In the genomic region with DNA sequence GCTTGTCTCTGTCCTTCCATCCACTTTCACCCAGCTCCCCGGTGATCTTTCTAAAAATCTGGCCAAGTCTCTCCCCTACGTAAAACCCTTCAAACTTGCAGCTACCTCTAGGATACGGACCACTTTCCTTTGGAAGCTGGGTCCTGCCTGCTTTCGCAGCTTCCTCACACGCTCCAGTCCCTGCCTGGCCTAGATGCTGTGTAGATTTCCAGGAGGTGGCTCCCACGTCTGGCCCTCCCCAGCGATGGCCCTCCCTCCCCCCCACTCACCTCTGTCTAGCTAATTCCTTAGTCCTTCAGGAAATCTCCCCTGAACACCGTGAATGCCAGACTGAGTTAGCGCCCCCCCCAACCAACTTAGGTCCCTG, we compare ENCODE assay signal across 2 cellular contexts.
TF ChIP-seq lines count a peak whose summit lies in the region.

No MANE protein-coding gene starts in this region.

TF ChIP-seq in IMR-90, 13 proteins besides CTCF, POLR2A, EP300 and RAD21:
- TF ChIP-seq MAZ (IDR thresholded peaks at IDR 0.05; ENCODE audit: borderline replicate concordance, low read depth, low read length) (no peak), MXI1 (IDR thresholded peaks at IDR 0.05; ENCODE audit: borderline replicate concordance, low read depth, low read length) (no peak), CEBPB (IDR thresholded peaks at IDR 0.05; ENCODE audit: low read depth, low read length) (no peak), NFE2L2 (IDR thresholded peaks at IDR 0.05; ENCODE audit: low read depth, low read length) (no peak), MAFK (IDR thresholded peaks at IDR 0.05; ENCODE audit: low read depth, low read length) (no peak), FOS (IDR thresholded peaks at IDR 0.05; ENCODE audit: low read depth, low read length) (no peak), BHLHE40 (IDR thresholded peaks at IDR 0.05; ENCODE audit: low read depth, low read length) (no peak), RFX5 (IDR thresholded peaks at IDR 0.05; ENCODE audit: low read depth, low read length) (no peak), RCOR1 (IDR thresholded peaks at IDR 0.05; ENCODE audit: insufficient replicate concordance, low read length) (no peak), SMC3 (IDR thresholded peaks at IDR 0.05; ENCODE audit: low read depth, low read length) (no peak), CHD1 (IDR thresholded peaks at IDR 0.05; ENCODE audit: low read depth, low read length) (no peak)
- TF ChIP-seq, protein P1, sequence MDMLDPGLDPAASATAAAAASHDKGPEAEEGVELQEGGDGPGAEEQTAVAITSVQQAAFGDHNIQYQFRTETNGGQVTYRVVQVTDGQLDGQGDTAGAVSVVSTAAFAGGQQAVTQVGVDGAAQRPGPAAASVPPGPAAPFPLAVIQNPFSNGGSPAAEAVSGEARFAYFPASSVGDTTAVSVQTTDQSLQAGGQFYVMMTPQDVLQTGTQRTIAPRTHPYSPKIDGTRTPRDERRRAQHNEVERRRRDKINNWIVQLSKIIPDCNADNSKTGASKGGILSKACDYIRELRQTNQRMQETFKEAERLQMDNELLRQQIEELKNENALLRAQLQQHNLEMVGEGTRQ (IDR thresholded peaks at IDR 0.05; ENCODE audit: low read depth, low read length), result no peak
- TF ChIP-seq, protein P2, sequence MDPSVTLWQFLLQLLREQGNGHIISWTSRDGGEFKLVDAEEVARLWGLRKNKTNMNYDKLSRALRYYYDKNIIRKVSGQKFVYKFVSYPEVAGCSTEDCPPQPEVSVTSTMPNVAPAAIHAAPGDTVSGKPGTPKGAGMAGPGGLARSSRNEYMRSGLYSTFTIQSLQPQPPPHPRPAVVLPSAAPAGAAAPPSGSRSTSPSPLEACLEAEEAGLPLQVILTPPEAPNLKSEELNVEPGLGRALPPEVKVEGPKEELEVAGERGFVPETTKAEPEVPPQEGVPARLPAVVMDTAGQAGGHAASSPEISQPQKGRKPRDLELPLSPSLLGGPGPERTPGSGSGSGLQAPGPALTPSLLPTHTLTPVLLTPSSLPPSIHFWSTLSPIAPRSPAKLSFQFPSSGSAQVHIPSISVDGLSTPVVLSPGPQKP (IDR thresholded peaks at IDR 0.05; ENCODE audit: borderline replicate concordance, low read depth, low read length), result no peak
TF ChIP-seq in IMR-90: peak in this region for 0.

TF ChIP-seq in neural cell, 6 proteins besides CTCF, POLR2A, EP300 and RAD21:
- no peak for TF ChIP-seq EZH2 (IDR thresholded peaks at IDR 0.05; ENCODE audit: borderline replicate concordance, insufficient read depth, low read length, poor library complexity, severe bottlenecking)
- TF ChIP-seq SMC3 (conservative IDR thresholded peaks at IDR 0.05; ENCODE audit: poor library complexity), result no peak
- TF ChIP-seq POLR2AphosphoS5 (IDR thresholded peaks at IDR 0.05), result no peak
